In genomic region chr5:110329955-110330354, GRCh38 we compare ENCODE assay signal across 17 cellular contexts.
DNase-seq lines count a peak whose midpoint lies in the region; ATAC-seq and TF ChIP-seq lines count a peak whose summit lies in the region.
"Had no signal": no experiment of that assay in that cellular context is flagged by ENCODE, and none has a peak within 500 bp of the region (broad histone marks: within the 10 kb centered on the region; RNA-seq: fewer than 3 reads in every experiment).

No MANE protein-coding gene starts in this region.

- H3K4me1 ChIP-seq in mesendoderm (ENCODE audit: control insufficient read depth, low read depth, low read length) = no peaks in the 10 kb centered on the region
- H3K4me1 ChIP-seq: BLaER1 had no signal

- no peak overlapping the region for H3K27ac ChIP-seq in mesendoderm (ENCODE audit: low read depth, low read length)
- H3K27ac ChIP-seq: BLaER1 had no signal

- H3K4me1 Mint-ChIP-seq in immature natural killer cell = no peaks in the 10 kb centered on the region
- H3K4me1 Mint-ChIP-seq: CD8-positive, alpha-beta memory T cell had no signal

- H3K36me3 ChIP-seq in mesendoderm (ENCODE audit: control insufficient read depth, insufficient read depth, low read length) = no peaks in the 10 kb centered on the region
- H3K36me3 ChIP-seq: BLaER1 had no signal

- H4K8ac ChIP-seq in mesendoderm (ENCODE audit: low read depth, low read length) = no peak overlapping the region

- H2AK5ac ChIP-seq in mesendoderm (ENCODE audit: low read length) = no peak overlapping the region

- no peak overlapping the region for H2BK15ac ChIP-seq in mesendoderm (replicated peaks; ENCODE audit: low read depth)

- no peaks in the 10 kb centered on the region for H3K79me1 ChIP-seq in mesendoderm (ENCODE audit: low read length)

- H3K27me3 ChIP-seq in mesendoderm (ENCODE audit: insufficient read depth, low read length, poor library complexity) = no peaks in the 10 kb centered on the region
- H3K27me3 ChIP-seq: BLaER1 had no signal

- H2BK5ac ChIP-seq in mesendoderm (ENCODE audit: low read length) = no peak overlapping the region

- H3K9me3 Mint-ChIP-seq in immature natural killer cell = peaks cover 0 to 8% (median 0%) of the 10 kb centered on the region in 6 donors
- H3K9me3 Mint-ChIP-seq: CD8-positive, alpha-beta memory T cell had no signal

- no peak overlapping the region for H3K4ac ChIP-seq in mesendoderm (ENCODE audit: low read depth, low read length)

- H3K23ac ChIP-seq in mesendoderm (ENCODE audit: low read length) = no peak overlapping the region

- no peak overlapping the region for H3K4me3 Mint-ChIP-seq in immature natural killer cell
- H3K4me3 Mint-ChIP-seq: CD8-positive, alpha-beta memory T cell had no signal

- no peak overlapping the region for H3K4me2 ChIP-seq in mesendoderm (ENCODE audit: low read length)
- H3K4me2 ChIP-seq: BLaER1 had no signal

- H3K27me3 Mint-ChIP-seq in immature natural killer cell (ENCODE audit: low read depth in 3 of 3) = peaks cover 0 to 2% (median 0%) of the 10 kb centered on the region in 3 donors
- H3K27me3 Mint-ChIP-seq: CD8-positive, alpha-beta memory T cell had no signal

- no peaks in the 10 kb centered on the region for H3K79me2 ChIP-seq in mesendoderm (ENCODE audit: control insufficient read depth, insufficient read depth, low read length)

- no CpG with 5 or more reads among the region's 2 CpGs for WGBS in mesendoderm (ENCODE audit: extremely low coverage, insufficient coverage, low lambda C conversion rate)

- no peak overlapping the region for H3K9ac ChIP-seq in mesendoderm (ENCODE audit: low read length)
- H3K9ac ChIP-seq: BLaER1 had no signal

- ATAC-seq in GM19467 (IDR thresholded peaks at IDR 0.05; ENCODE audit: unreplicated experiment) = no peak
- ATAC-seq: HCT116 had no signal

- H3K56ac ChIP-seq in mesendoderm (ENCODE audit: low read length) = no peak overlapping the region

- TF ChIP-seq CTCF in LNCaP clone FGC (IDR thresholded peaks at IDR 0.05; ENCODE audit: control insufficient read depth, extremely low read depth, insufficient read depth) = no peak

- H2BK120ac ChIP-seq in mesendoderm (ENCODE audit: low read depth, low read length) = no peak overlapping the region

- no peak overlapping the region for H3K4me3 ChIP-seq in LNCaP clone FGC (ENCODE audit: low read depth, low read length)
- H3K4me3 ChIP-seq in mesendoderm (ENCODE audit: low read length) = no peak overlapping the region
- H3K4me3 ChIP-seq: BLaER1 had no signal

- H4K5ac ChIP-seq in mesendoderm (ENCODE audit: low read length) = no peak overlapping the region

- H3K36me3 Mint-ChIP-seq in immature natural killer cell = no peaks in the 10 kb centered on the region
- H3K36me3 Mint-ChIP-seq: CD8-positive, alpha-beta memory T cell had no signal

- DNase-seq in NCI-H82 (lab: John Stamatoyannopoulos, UW) (peak; percentile 50), NCI-H82 treated with DMSO at 0.1 percent for 48 hours (lab: John Stamatoyannopoulos, UW; ENCODE audit: unreplicated experiment) (no peak), LNCaP clone FGC (ENCODE audit: low read depth) (peak; percentile 38), mesendoderm (peak; percentile 70), immature natural killer cell (no peak), NCI-H1092 treated with DMSO at 0.1 percent for 48 hours (lab: John Stamatoyannopoulos, UW) (no peak)
- DNase-seq: 8988T; AML-193; Caco-2; CD8-positive, alpha-beta memory T cell; DMS153; DMS79 treated with DMSO at 0.1 percent for 48 hours; EL; GDM1 had no signal

- no peak overlapping the region for H3K18ac ChIP-seq in mesendoderm (ENCODE audit: low read length)

- no peak overlapping the region for H3K27ac Mint-ChIP-seq in immature natural killer cell
- H3K27ac Mint-ChIP-seq: CD8-positive, alpha-beta memory T cell had no signal

Comparison
In these comparisons a context has a peak if more than half of its experiments do, and no peak if none do; other contexts are left out.
1. DNase-seq: peak in NCI-H82 (single experiment), LNCaP clone FGC (single experiment) and mesendoderm (single experiment); none in NCI-H82 treated with DMSO at 0.1 percent for 48 hours (single experiment), immature natural killer cell (0 of 3) and NCI-H1092 treated with DMSO at 0.1 percent for 48 hours (single experiment).